Comparison of ENCODE assay signal across 1 cellular context in genomic region chr3:11622846-11623550, GRCh38.
TF ChIP-seq lines count a peak whose summit lies in the region.

No MANE protein-coding gene starts in this region.

TF ChIP-seq in HepG2, 621 proteins besides CTCF, POLR2A, EP300 and RAD21 (continued from another document and continues in another):
- TF ChIP-seq PAXIP1 (CRISPR knock-in tag; conservative IDR thresholded peaks at IDR 0.05) = peak; percentile 90
- no peak for TF ChIP-seq HCFC1 (IDR thresholded peaks at IDR 0.05; ENCODE audit: low read depth, low read length)
- no peak for TF ChIP-seq PPARG (CRISPR knock-in tag; conservative IDR thresholded peaks at IDR 0.05)
- no peak for TF ChIP-seq HMGA1 (CRISPR knock-in tag; conservative IDR thresholded peaks at IDR 0.05)
- peak; percentile 74 for TF ChIP-seq RCOR2 (CRISPR knock-in tag; IDR thresholded peaks at IDR 0.05)
- no peak for TF ChIP-seq NFE2 (CRISPR knock-in tag; IDR thresholded peaks at IDR 0.05)
- TF ChIP-seq ZBTB7B (CRISPR knock-in tag; IDR thresholded peaks at IDR 0.05) = peak; percentile 58; the same call in 1 of the 2 replicates
- TF ChIP-seq FOXA3 (CRISPR knock-in tag; IDR thresholded peaks at IDR 0.05) = peak; percentile 59
- peak; percentile 63; the same call in 1 of the 2 replicates for TF ChIP-seq RXRB (CRISPR knock-in tag; IDR thresholded peaks at IDR 0.05; ENCODE audit: borderline replicate concordance)
- TF ChIP-seq ARNT (IDR thresholded peaks at IDR 0.05) = no peak
- 0 out of 2 replicates have a peak, but pooled peaks have one; percentile 48 for TF ChIP-seq ZNF639 (CRISPR knock-in tag; conservative IDR thresholded peaks at IDR 0.05)
- no peak for TF ChIP-seq ZNF770 (CRISPR knock-in tag; IDR thresholded peaks at IDR 0.05)
- TF ChIP-seq NFYB (CRISPR knock-in tag; IDR thresholded peaks at IDR 0.05) = peak; percentile 63
- no peak for TF ChIP-seq ZBTB8A (CRISPR knock-in tag; IDR thresholded peaks at IDR 0.05; ENCODE audit: borderline replicate concordance, low read depth)
- TF ChIP-seq ZNF562 (CRISPR knock-in tag; IDR thresholded peaks at IDR 0.05; ENCODE audit: borderline replicate concordance) = no peak
- no peak for TF ChIP-seq ATF7-NPFF (CRISPR knock-in tag; IDR thresholded peaks at IDR 0.05; ENCODE audit: low read depth)
- TF ChIP-seq ZNF747 (CRISPR knock-in tag; IDR thresholded peaks at IDR 0.05; ENCODE audit: borderline replicate concordance) = no peak
- 0 out of 4 replicates have a peak, but pooled peaks of 1 of the 2 experiments have one; percentile 30 for TF ChIP-seq HMGXB4 (CRISPR knock-in tag; IDR thresholded peaks at IDR 0.05; ENCODE audit: borderline replicate concordance in 1 of 2, low read depth in 1 of 2)
- no peak for TF ChIP-seq ONECUT2 (CRISPR knock-in tag; IDR thresholded peaks at IDR 0.05)
- TF ChIP-seq KLF11 (CRISPR knock-in tag; IDR thresholded peaks at IDR 0.05) = 0 out of 2 replicates have a peak, but pooled peaks have one; percentile 34
- no peak for TF ChIP-seq ZNF275 (CRISPR knock-in tag; IDR thresholded peaks at IDR 0.05; ENCODE audit: borderline replicate concordance)
- TF ChIP-seq HDAC1 (CRISPR knock-in tag; IDR thresholded peaks at IDR 0.05) = peak; percentile 26; the same call in 1 of the 2 replicates
- TF ChIP-seq NCOR1 (IDR thresholded peaks at IDR 0.05; ENCODE audit: borderline replicate concordance, low read length) = peak; percentile 85
- TF ChIP-seq ATM (IDR thresholded peaks at IDR 0.05; ENCODE audit: borderline replicate concordance) = no peak
- TF ChIP-seq MYPOP (CRISPR knock-in tag; IDR thresholded peaks at IDR 0.05) = peak; percentile 44; the same call in 1 of the 2 replicates
- no peak for TF ChIP-seq ZFP62 (CRISPR knock-in tag; IDR thresholded peaks at IDR 0.05)
- TF ChIP-seq FOXK2 (IDR thresholded peaks at IDR 0.05) = no peak
- TF ChIP-seq SOX6 (IDR thresholded peaks at IDR 0.05) = no peak
- TF ChIP-seq SOX6 (CRISPR knock-in tag; IDR thresholded peaks at IDR 0.05) = peak; percentile 75
- TF ChIP-seq YEATS2 (CRISPR knock-in tag; IDR thresholded peaks at IDR 0.05; ENCODE audit: borderline replicate concordance) = peak; percentile 36; the same call in 1 of the 2 replicates
- TF ChIP-seq ZNF75D (CRISPR knock-in tag; IDR thresholded peaks at IDR 0.05; ENCODE audit: borderline replicate concordance) = no peak
- TF ChIP-seq NRL (CRISPR knock-in tag; IDR thresholded peaks at IDR 0.05; ENCODE audit: borderline replicate concordance) = no peak
- peak; percentile 80 for TF ChIP-seq TEAD3 (CRISPR knock-in tag; optimal IDR thresholded peaks at IDR 0.05; ENCODE audit: borderline replicate concordance)
- TF ChIP-seq MAF1 (CRISPR knock-in tag; IDR thresholded peaks at IDR 0.05; ENCODE audit: borderline replicate concordance) = no peak
- peak; percentile 60; the same call in 1 of the 2 replicates for TF ChIP-seq IRF2 (CRISPR knock-in tag; IDR thresholded peaks at IDR 0.05)
- no peak for TF ChIP-seq SPEN (CRISPR knock-in tag; IDR thresholded peaks at IDR 0.05; ENCODE audit: low read depth)
- TF ChIP-seq MEF2D (CRISPR knock-in tag; IDR thresholded peaks at IDR 0.05) = peak; percentile 27; the same call in 1 of the 2 replicates
- TF ChIP-seq SAP130 (CRISPR knock-in tag; IDR thresholded peaks at IDR 0.05; ENCODE audit: low read depth) = peak; percentile 81
- no peak for TF ChIP-seq IRX3 (CRISPR knock-in tag; IDR thresholded peaks at IDR 0.05; ENCODE audit: borderline replicate concordance, low read depth)
- peak; percentile 82 for TF ChIP-seq ASH2L (IDR thresholded peaks at IDR 0.05; ENCODE audit: insufficient read length, low read depth, low read length)
- 0 out of 2 replicates have a peak, but pooled peaks have one; percentile 47 for TF ChIP-seq ZNF205 (CRISPR knock-in tag; IDR thresholded peaks at IDR 0.05)
- no peak for TF ChIP-seq TRIM22 (IDR thresholded peaks at IDR 0.05)
- TF ChIP-seq MIER3 (CRISPR knock-in tag; IDR thresholded peaks at IDR 0.05; ENCODE audit: borderline replicate concordance) = peak; percentile 67; the same call in 1 of the 2 replicates
- no peak for TF ChIP-seq ZNF607 (CRISPR knock-in tag; IDR thresholded peaks at IDR 0.05; ENCODE audit: borderline replicate concordance)
- peak; percentile 56; the same call in 1 of the 2 replicates for TF ChIP-seq EHMT2 (IDR thresholded peaks at IDR 0.05; ENCODE audit: borderline replicate concordance, low read depth, low read length)
- TF ChIP-seq SMAD3 (CRISPR knock-in tag; IDR thresholded peaks at IDR 0.05) = peak; percentile 46; the same call in 1 of the 2 replicates
- no peak for TF ChIP-seq FOXP1 (IDR thresholded peaks at IDR 0.05)
- TF ChIP-seq FOXP1 (CRISPR knock-in tag; IDR thresholded peaks at IDR 0.05) = peak; percentile 57
- peak; percentile 76 for TF ChIP-seq ZMYM3 (CRISPR knock-in tag; IDR thresholded peaks at IDR 0.05)
- TF ChIP-seq ZNF749 (CRISPR knock-in tag; IDR thresholded peaks at IDR 0.05; ENCODE audit: borderline replicate concordance) = no peak
- no peak for TF ChIP-seq ATF7 (IDR thresholded peaks at IDR 0.05)
- no peak for TF ChIP-seq ATF7 (CRISPR knock-in tag; IDR thresholded peaks at IDR 0.05)
- TF ChIP-seq REST (IDR thresholded peaks at IDR 0.05; ENCODE audit: borderline replicate concordance in 1 of 2, low read depth in 1 of 2, low read length in 2 of 2) = peak in 1 of 2 experiments; percentile 50; a peak in 1 of 4 replicates
- TF ChIP-seq NCOA2 (CRISPR knock-in tag; IDR thresholded peaks at IDR 0.05) = peak; percentile 77
- peak; percentile 16; the same call in 1 of the 2 replicates for TF ChIP-seq ZNF652 (CRISPR knock-in tag; IDR thresholded peaks at IDR 0.05; ENCODE audit: borderline replicate concordance, low read depth)
